ENCODE assay signal across 24 cellular contexts in the genomic region with DNA sequence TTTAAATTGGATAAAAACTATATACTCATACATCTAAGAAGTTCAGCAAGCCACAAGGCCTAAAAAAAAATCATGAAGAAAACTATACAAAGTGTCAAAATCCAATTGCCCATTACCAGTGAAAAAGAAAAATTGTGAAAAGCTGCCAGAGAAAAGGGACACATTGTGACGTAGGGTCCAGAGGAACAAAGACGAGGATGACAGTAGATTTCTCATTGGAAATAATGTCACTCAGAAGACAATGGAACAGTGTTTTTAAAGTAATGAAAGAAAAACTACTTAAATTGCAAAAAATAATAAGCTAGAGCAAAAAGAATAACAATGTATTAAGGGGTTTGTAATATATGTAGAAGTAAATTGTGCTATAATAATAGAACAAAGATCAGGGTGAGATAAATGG.
A peak's percentile ranks its signal among the peaks of the same experiment; 100 is the strongest.
DNase-seq lines count a peak whose midpoint lies in the region; ATAC-seq, FAIRE-seq and TF ChIP-seq lines count a peak whose summit lies in the region.
"Had no signal": no experiment of that assay in that cellular context is flagged by ENCODE, and none has a peak within 500 bp of the region (broad histone marks: within the 10 kb centered on the region; RNA-seq: fewer than 3 reads in every experiment).

No MANE protein-coding gene starts in this region.

- RAD21 ChIA-PET in HCT116 (lab: Charles Lee; ENCODE audit: low non-redundant PET in 1 of 2, low total read pairs in 2 of 2, uncharacterized antibody in 2 of 2, unreplicated experiment in 2 of 2): no interaction called here

- no peak overlapping the region for H3K4me3 Mint-ChIP-seq in stimulated activated naive B cell treated with anti-CD40 and anti-IgM and Interleukin-4, amounts not matched to agents 10 μg/mL and 1 μg/mL and 100 μg/mL, for 72 hours
- no peak overlapping the region for H3K4me3 Mint-ChIP-seq in glutamatergic neuron (ENCODE audit: unreplicated experiment)
- H3K4me3 Mint-ChIP-seq: CD4-positive, CD25-positive, alpha-beta regulatory T cell; CD8-positive, alpha-beta memory T cell had no signal

- H3K36me3 Mint-ChIP-seq in stimulated activated naive B cell treated with anti-CD40 and anti-IgM and Interleukin-4, amounts not matched to agents 10 μg/mL and 1 μg/mL and 100 μg/mL, for 72 hours: no peaks in the 10 kb centered on the region
- H3K36me3 Mint-ChIP-seq in glutamatergic neuron (ENCODE audit: unreplicated experiment): peaks cover 24% of the 10 kb centered on the region
- H3K36me3 Mint-ChIP-seq: CD8-positive, alpha-beta memory T cell had no signal

- intact Hi-C loops in HCT116 (cut with micrococcal nuclease): loop anchor here (10.0 kb wide), 3 partner anchors 195 to 425 kb away; no protein-coding TSS in a partner anchor

- POLR2A ChIA-PET in HCT116 (lab: Charles Lee): no interaction called here

- no peaks in the 10 kb centered on the region for H4K20me1 ChIP-seq in HCT116 (ENCODE audit: insufficient read depth)

- H3K9me3 ChIP-seq in HCT116 (ENCODE audit: control insufficient read depth in 1 of 2, insufficient read depth in 1 of 2, low read depth in 1 of 2, low read length in 2 of 2): peaks cover 0 to 5% of the 10 kb centered on the region in 2 experiments; a peak in 2 of 4 replicates

- TF ChIP-seq RAD21 in HCT116 (IDR thresholded peaks at IDR 0.05; ENCODE audit: low read depth): no peak

- no peaks in the 10 kb centered on the region for H3K27me3 ChIP-seq in HCT116 (ENCODE audit: insufficient read depth, low read length)
- H3K27me3 ChIP-seq: BE2C had no signal

- TF ChIP-seq POLR2A in HCT116 (IDR thresholded peaks at IDR 0.05; ENCODE audit: borderline replicate concordance, extremely low read depth, insufficient read depth, insufficient read length): no peak

- DNase-seq in HCT116 (ENCODE audit: low read depth, low spot score) (no peak), amniotic epithelial cell (ENCODE audit: low read depth) (peak; percentile 6), glutamatergic neuron (no peak)
- no peak for DNase-seq in stimulated activated naive B cell treated with anti-CD40 and anti-IgM and Interleukin-4, amounts not matched to agents 10 μg/mL and 1 μg/mL and 100 μg/mL, for 72 hours
- DNase-seq: ACHN; BE2C; C1 segment of cervical spinal cord; CD4-positive, CD25-positive, alpha-beta regulatory T cell; CD8-positive, alpha-beta memory T cell; COR-L47; DMS 273 treated with DMSO at 0.1 percent for 48 hours; DMS53; DND-41; EL; GM23248; HCEC 1CT; IMR-90 had no signal

- H3K4me1 ChIP-seq in HCT116 (ENCODE audit: control insufficient read depth in 1 of 2, insufficient read depth in 2 of 2, low read length in 2 of 2): no peaks in the 10 kb centered on the region
- H3K4me1 ChIP-seq: BE2C had no signal

- no peaks in the 10 kb centered on the region for H3K36me3 ChIP-seq in HCT116 (ENCODE audit: control insufficient read depth in 1 of 2, insufficient read depth in 2 of 2, low read length in 2 of 2)
- H3K36me3 ChIP-seq: BE2C had no signal

- no peak overlapping the region for H3K4me3 ChIP-seq in HCT116 (replicated peaks in 1 of 2; ENCODE audit: low read depth in 1 of 2, low read length in 2 of 2)
- H3K4me3 ChIP-seq: GM23248, K562 had no signal

- FAIRE-seq in A204.1 (lab: Jason Lieb, UNC): peak; percentile 3
- FAIRE-seq in endometrium (lab: Jason Lieb, UNC): peak; percentile 8
- FAIRE-seq: GM12891, GM19239, K562 had no signal

- no peaks in the 10 kb centered on the region for H3K9me2 ChIP-seq in HCT116 (ENCODE audit: insufficient read depth)

- H3K4me2 ChIP-seq in HCT116 (ENCODE audit: low read length): no peak overlapping the region

- no peaks in the 10 kb centered on the region for H3K4me1 Mint-ChIP-seq in stimulated activated naive B cell treated with anti-CD40 and anti-IgM and Interleukin-4, amounts not matched to agents 10 μg/mL and 1 μg/mL and 100 μg/mL, for 72 hours
- H3K4me1 Mint-ChIP-seq in glutamatergic neuron (ENCODE audit: low read depth, unreplicated experiment): peaks cover 2% of the 10 kb centered on the region
- H3K4me1 Mint-ChIP-seq: CD4-positive, CD25-positive, alpha-beta regulatory T cell; CD8-positive, alpha-beta memory T cell had no signal

- no TSS peak for BruUV-seq in HCT116 (replicated peaks; lab: Mats Ljungman, UMichigan)

- H3K9ac ChIP-seq in HCT116 (ENCODE audit: low read length): no peak overlapping the region
- H3K9ac ChIP-seq: GM23248 had no signal

- peaks cover 12 to 19% of the 10 kb centered on the region in 2 donors for H3K9me3 Mint-ChIP-seq in stimulated activated naive B cell treated with anti-CD40 and anti-IgM and Interleukin-4, amounts not matched to agents 10 μg/mL and 1 μg/mL and 100 μg/mL, for 72 hours
- peaks cover 5% of the 10 kb centered on the region for H3K9me3 Mint-ChIP-seq in glutamatergic neuron (ENCODE audit: unreplicated experiment)

- H3K79me2 ChIP-seq in HCT116 (ENCODE audit: insufficient read depth, low read length): no peaks in the 10 kb centered on the region

- peaks cover 0 to 4% of the 10 kb centered on the region in 2 donors for H3K27me3 Mint-ChIP-seq in stimulated activated naive B cell treated with anti-CD40 and anti-IgM and Interleukin-4, amounts not matched to agents 10 μg/mL and 1 μg/mL and 100 μg/mL, for 72 hours
- peaks cover 3% of the 10 kb centered on the region for H3K27me3 Mint-ChIP-seq in glutamatergic neuron (ENCODE audit: unreplicated experiment)
- H3K27me3 Mint-ChIP-seq: CD4-positive, CD25-positive, alpha-beta regulatory T cell had no signal

- no peak overlapping the region for H3K27ac ChIP-seq in HCT116 (ENCODE audit: low read depth, low read length)
- H3K27ac ChIP-seq: GM23248, HL-60 had no signal

- ATAC-seq in HCT116: no peak
- no peak for ATAC-seq in stimulated activated naive B cell treated with anti-CD40 and anti-IgM and Interleukin-4, amounts not matched to agents 10 μg/mL and 1 μg/mL and 100 μg/mL, for 72 hours (replicated peaks)
- ATAC-seq in HG02884 (IDR thresholded peaks at IDR 0.05; ENCODE audit: unreplicated experiment): no peak
- ATAC-seq: K562 had no signal

- TF ChIP-seq CTCF in HCT116 (IDR thresholded peaks at IDR 0.05 in 2 of 3, conservative IDR thresholded peaks at IDR 0.05 in 1 of 3; ENCODE audit: borderline replicate concordance in 1 of 3, insufficient read depth in 1 of 3, low read depth in 2 of 3, low read length in 2 of 3) (no peak), glutamatergic neuron (IDR thresholded peaks at IDR 0.05; ENCODE audit: partially characterized antibody, unreplicated experiment) (no peak)

- H3K27ac Mint-ChIP-seq in stimulated activated naive B cell treated with anti-CD40 and anti-IgM and Interleukin-4, amounts not matched to agents 10 μg/mL and 1 μg/mL and 100 μg/mL, for 72 hours: no peak overlapping the region
- H3K27ac Mint-ChIP-seq in glutamatergic neuron (ENCODE audit: unreplicated experiment): no peak overlapping the region
- H3K27ac Mint-ChIP-seq: CD4-positive, CD25-positive, alpha-beta regulatory T cell; CD8-positive, alpha-beta memory T cell had no signal

- CTCF ChIA-PET in HCT116 (lab: Charles Lee): no interaction called here

- no peak overlapping the region for H2AFZ ChIP-seq in HCT116 (ENCODE audit: low read depth, low read length, poor library complexity, severe bottlenecking)
- H2AFZ ChIP-seq: GM23248 had no signal

TF ChIP-seq in HCT116, 20 proteins besides CTCF, POLR2A, EP300 and RAD21:
- TF ChIP-seq JUND (IDR thresholded peaks at IDR 0.05) (no peak), CBX3 (IDR thresholded peaks at IDR 0.05; ENCODE audit: low read depth) (peak; percentile 76; the same call in 1 of the 2 replicates)
